Comparison of ENCODE assay signal across 10 cellular contexts in the genomic region with DNA sequence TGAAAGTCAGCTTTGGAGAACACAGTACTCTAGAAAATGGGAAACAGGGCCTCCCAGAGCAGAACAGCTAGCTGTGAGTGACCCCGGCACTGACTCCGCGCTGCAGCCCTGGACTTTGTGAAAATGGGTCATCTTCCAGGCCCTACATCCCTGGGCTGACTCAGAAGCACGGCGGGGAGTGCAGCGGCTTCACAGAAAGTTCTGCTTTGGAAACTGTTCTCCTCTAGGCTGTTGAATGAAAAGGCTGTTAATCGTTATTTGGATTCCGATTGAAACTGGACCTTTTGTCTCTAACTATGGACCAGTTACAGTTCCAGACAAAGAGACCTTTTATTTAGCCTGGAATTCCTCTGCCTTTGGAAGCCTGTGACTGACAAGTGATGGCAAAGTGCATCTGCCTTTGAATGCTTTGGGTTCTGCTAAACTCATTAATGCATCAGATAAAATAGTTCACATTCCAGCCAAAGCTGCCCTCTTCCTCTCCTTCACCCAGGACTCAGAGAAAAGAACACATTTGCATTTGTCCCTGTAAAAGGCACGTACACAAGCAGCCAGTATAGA.
A peak's percentile ranks its signal among the peaks of the same experiment; 100 is the strongest.
DNase-seq lines count a peak whose midpoint lies in the region; ATAC-seq and TF ChIP-seq lines count a peak whose summit lies in the region.
"Had no signal": no experiment of that assay in that cellular context is flagged by ENCODE, and none has a peak within 500 bp of the region (broad histone marks: within the 10 kb centered on the region; RNA-seq: fewer than 3 reads in every experiment).

No MANE protein-coding gene starts in this region.

- DNase-seq in IMR-90 (peak; percentile 43), smooth muscle cell of the brain vasculature (ENCODE audit: low read depth, low spot score) (peak; percentile 79), ascending aorta (ENCODE audit: low spot score in 2 of 2) (no peak), NCI-H510A (lab: John Stamatoyannopoulos, UW) (no peak)
- DNase-seq: activated CD4-positive, alpha-beta T cell treated with anti-CD3 and anti-CD28 coated beads, Interleukin-2, amount 10 ng/mL, durations not matched to agents 24 days and 14 days; cortex of kidney had no signal

- H2BK5ac ChIP-seq in IMR-90 (ENCODE audit: low read depth, low read length, poor library complexity, severe bottlenecking) = no peak overlapping the region

- no peaks in the 10 kb centered on the region for H3K79me1 ChIP-seq in IMR-90 (ENCODE audit: low read depth in 1 of 2, low read length in 2 of 2)

- POLR2A ChIA-PET in IMR-90 (lab: Charles Lee; ENCODE audit: unreplicated experiment) = no interaction called here

- no peak overlapping the region for H2BK20ac ChIP-seq in IMR-90 (ENCODE audit: low read depth, low read length)

- no peak for TF ChIP-seq POLR2A in IMR-90 (IDR thresholded peaks at IDR 0.05; ENCODE audit: low read depth, low read length)

- intact Hi-C loops in IMR-90 (cut with micrococcal nuclease) = no loop called here
- intact Hi-C loops in ascending aorta (cut with DNase I) = loop anchor here (10.0 kb wide), 1 partner anchor 325 kb away; no protein-coding TSS in a partner anchor

- 75% methylated on average over 5 of the region's 9 CpGs; no CpG with 5 or more reads in 1 of the 2 experiments for WGBS in IMR-90 (ENCODE audit: extremely low coverage in 2 of 2, insufficient read length in 1 of 2), 2 experiments
- 2 to 9% methylated on average over 9 of the region's 9 CpGs for WGBS in ectodermal cell, 2 experiments
- 86% methylated on average over 9 of the region's 9 CpGs for WGBS in liver

- H3K14ac ChIP-seq in IMR-90 (replicated peaks; ENCODE audit: low read depth, low read length) = no peak overlapping the region

- no peak overlapping the region for H4K8ac ChIP-seq in IMR-90 (ENCODE audit: low read depth in 2 of 2, low read length in 2 of 2)

- H3K27me3 ChIP-seq in IMR-90 (ENCODE audit: control insufficient read depth, insufficient read depth, low read length) (no peaks in the 10 kb centered on the region), ectodermal cell (ENCODE audit: control insufficient read depth, insufficient read depth, low read length, poor library complexity, severe bottlenecking) (no peaks in the 10 kb centered on the region), liver (ENCODE audit: control insufficient read depth in 4 of 4, insufficient read depth in 4 of 4, low read length in 3 of 4) (no peaks in the 10 kb centered on the region), ascending aorta (no peaks in the 10 kb centered on the region)

- BruUV-seq in IMR-90 (replicated peaks; lab: Mats Ljungman, UMichigan) = no TSS peak

- no peak for TF ChIP-seq RAD21 in IMR-90 (IDR thresholded peaks at IDR 0.05; ENCODE audit: low read length)
- TF ChIP-seq RAD21 in liver (IDR thresholded peaks at IDR 0.05) = peak in 1 of 2 donors; percentile 19

- H2AK9ac ChIP-seq in IMR-90 (replicated peaks; ENCODE audit: low read depth, low read length, poor library complexity) = no peak overlapping the region

- H3K56ac ChIP-seq in IMR-90 (ENCODE audit: extremely low read depth, insufficient read depth, low read length) = no peak overlapping the region

- CTCF ChIA-PET in IMR-90 (lab: Yijun Ruan, JAX) = no interaction called here

- dilution Hi-C loops in IMR-90 (cut with HindIII; ENCODE audit: low sequenced_read_pairs, unreplicated experiment) = no loop called here

- no peak overlapping the region for H4K5ac ChIP-seq in IMR-90 (ENCODE audit: low read depth, low read length)

- H2BK15ac ChIP-seq in IMR-90 (ENCODE audit: low read depth, low read length) = no peak overlapping the region; the same call in 2 of the 3 replicates

- no peak overlapping the region for H4K91ac ChIP-seq in IMR-90 (ENCODE audit: insufficient read depth, low read depth, low read length)

- no peak for TF ChIP-seq CTCF in IMR-90 (conservative IDR thresholded peaks at IDR 0.05; ENCODE audit: low read depth, low read length)
- TF ChIP-seq CTCF in liver (IDR thresholded peaks at IDR 0.05; ENCODE audit: low read depth, low read length, missing input control) = no peak
- no peak for TF ChIP-seq CTCF in ascending aorta (IDR thresholded peaks at IDR 0.05)

- no peaks in the 10 kb centered on the region for H3K9me1 ChIP-seq in IMR-90 (ENCODE audit: insufficient read depth, low read length)

- H3K4me3 ChIP-seq in IMR-90 (ENCODE audit: insufficient read depth, low read depth, low read length) (no peak overlapping the region), ectodermal cell (ENCODE audit: insufficient read depth, low read depth, low read length) (no peak overlapping the region), liver (ENCODE audit: low read depth in 1 of 3, low read length in 3 of 3) (no peak overlapping the region), ascending aorta (no peak overlapping the region)

- H2AK5ac ChIP-seq in IMR-90 (ENCODE audit: low read depth, low read length) = no peak overlapping the region

- ATAC-seq in IMR-90 (ENCODE audit: low read depth) (peak; percentile 56), GM21529 (IDR thresholded peaks at IDR 0.05; ENCODE audit: unreplicated experiment) (no peak), GM19467 (IDR thresholded peaks at IDR 0.05; ENCODE audit: unreplicated experiment) (no peak)

- H3K18ac ChIP-seq in IMR-90 (ENCODE audit: low read depth, low read length) = no peak overlapping the region; the same call in 1 of the 2 replicates

- H3K27ac ChIP-seq in IMR-90 (ENCODE audit: insufficient read depth, low read length) (no peak overlapping the region), ectodermal cell (ENCODE audit: insufficient read depth, low read depth, low read length, poor library complexity, severe bottlenecking) (peak overlapping the region; percentile 88), liver (ENCODE audit: low read depth in 1 of 2, low read length in 2 of 2) (no peak overlapping the region), ascending aorta (peak overlapping the region in 1 of 2 donors; percentile 6)

- in situ Hi-C loops in IMR-90 (cut with MboI; ENCODE audit: low sequenced_read_pairs) = no loop called here

- H2AFZ ChIP-seq in IMR-90 (replicated peaks; ENCODE audit: low read length, poor library complexity) = peak overlapping the region; percentile 39

- H3K9me3 ChIP-seq in IMR-90 (ENCODE audit: control insufficient read depth, insufficient read depth, low read length) (peaks cover 12% of the 10 kb centered on the region), ectodermal cell (ENCODE audit: control insufficient read depth, low read length) (no peaks in the 10 kb centered on the region), liver (ENCODE audit: control insufficient read depth in 4 of 4, low read length in 3 of 4) (no peaks in the 10 kb centered on the region), ascending aorta (no peaks in the 10 kb centered on the region)

- no peak overlapping the region for H3K4me2 ChIP-seq in IMR-90 (ENCODE audit: low read depth, low read length)

- peak overlapping the region; percentile 31; the same call in 1 of the 2 replicates for H2BK120ac ChIP-seq in IMR-90 (ENCODE audit: low read depth, low read length)

- H4K20me1 ChIP-seq in IMR-90 (ENCODE audit: insufficient read depth, low read length) = no peaks in the 10 kb centered on the region

- no peak overlapping the region for H3K9ac ChIP-seq in IMR-90 (ENCODE audit: low read depth, low read length)
- H3K9ac ChIP-seq in liver (ENCODE audit: low read depth in 1 of 2, low read length in 2 of 2) = no peak overlapping the region

- H3K4me1 ChIP-seq in IMR-90 (ENCODE audit: control insufficient read depth, insufficient read depth, low read length) (peaks cover 6% of the 10 kb centered on the region), ectodermal cell (ENCODE audit: control insufficient read depth, insufficient read depth, low read length) (peaks cover 30% of the 10 kb centered on the region), liver (ENCODE audit: control insufficient read depth in 4 of 4, insufficient read depth in 4 of 4, low read length in 3 of 4) (peaks cover 4 to 19% (median 13%) of the 10 kb centered on the region in 4 donors), ascending aorta (peaks cover 3 to 6% of the 10 kb centered on the region in 2 donors)

- no peak overlapping the region for H3K4ac ChIP-seq in IMR-90 (ENCODE audit: low read depth, low read length)

- H3K36me3 ChIP-seq in IMR-90 (ENCODE audit: control insufficient read depth, insufficient read depth, low read length) (no peaks in the 10 kb centered on the region; the same call in 1 of the 2 replicates), ectodermal cell (ENCODE audit: control insufficient read depth, insufficient read depth, low read length) (no peaks in the 10 kb centered on the region), liver (ENCODE audit: control insufficient read depth in 4 of 4, insufficient read depth in 3 of 4, low read depth in 1 of 4, low read length in 3 of 4) (peaks cover 0 to 14% (median 8%) of the 10 kb centered on the region in 4 donors), ascending aorta (no peaks in the 10 kb centered on the region)

- no peak overlapping the region for H3K23ac ChIP-seq in IMR-90 (ENCODE audit: low read depth, low read length)

TF ChIP-seq in IMR-90, 13 proteins besides CTCF, POLR2A, EP300 and RAD21 (continues in another document):
- TF ChIP-seq MXI1 (IDR thresholded peaks at IDR 0.05; ENCODE audit: borderline replicate concordance, low read depth, low read length) (no peak), MAZ (IDR thresholded peaks at IDR 0.05; ENCODE audit: borderline replicate concordance, low read depth, low read length) (no peak), BHLHE40 (IDR thresholded peaks at IDR 0.05; ENCODE audit: low read depth, low read length) (no peak)

TF ChIP-seq in liver, 16 proteins besides CTCF, POLR2A, EP300 and RAD21:
- TF ChIP-seq NR2F2 (IDR thresholded peaks at IDR 0.05) (peak; percentile 69), SP1 (IDR thresholded peaks at IDR 0.05) (no peak), JUND (IDR thresholded peaks at IDR 0.05) (peak in 1 of 2 donors; percentile 13), RXRA (IDR thresholded peaks at IDR 0.05) (peak in 1 of 2 donors; percentile 18)

Comparison
In these comparisons a context has a peak if more than half of its experiments do, and no peak if none do; other contexts are left out.
1. DNase-seq: peak in IMR-90 (single experiment) and smooth muscle cell of the brain vasculature (single experiment); none in ascending aorta (0 of 2) and NCI-H510A (single experiment).